In the genomic region with DNA sequence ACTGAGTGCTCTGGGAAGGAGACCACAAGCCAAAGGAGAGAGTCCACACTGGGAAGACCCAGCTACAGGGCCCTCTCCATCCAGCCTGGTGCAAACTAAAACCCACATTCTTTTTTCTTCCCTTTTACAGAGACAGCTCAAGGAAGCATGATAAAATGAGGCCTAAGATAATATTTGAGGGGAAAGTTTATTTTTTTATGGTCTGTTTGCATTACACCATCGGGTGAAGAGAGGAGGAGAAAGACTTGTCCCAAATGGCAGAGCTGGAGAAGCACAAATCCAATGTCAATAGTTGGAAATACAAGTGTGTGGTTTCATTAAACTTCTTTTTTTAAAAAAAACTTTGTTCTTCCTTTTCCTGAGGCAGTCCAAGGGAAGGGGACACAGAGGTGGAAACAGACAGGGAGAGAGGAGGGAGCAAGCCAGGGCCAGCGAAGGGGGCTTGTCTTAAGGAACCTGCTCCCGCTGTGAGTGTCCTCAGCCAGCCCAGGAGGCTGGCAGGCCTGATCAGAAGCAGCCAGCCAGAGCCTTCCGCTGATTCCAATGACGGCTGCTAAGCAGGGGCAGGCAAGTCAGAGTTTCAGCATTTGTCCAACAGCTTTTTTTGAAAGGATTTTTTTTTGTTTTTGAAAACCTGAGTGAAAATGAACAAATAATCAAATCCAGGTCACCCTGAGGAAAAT, we compare ENCODE assay signal across 1 cellular context.
TF ChIP-seq lines count a peak whose summit lies in the region.

No MANE protein-coding gene starts in this region.

TF ChIP-seq in IMR-90, 13 proteins besides CTCF, POLR2A, EP300 and RAD21 (continued from another document):
- no peak for TF ChIP-seq MXI1 (IDR thresholded peaks at IDR 0.05; ENCODE audit: borderline replicate concordance, low read depth, low read length)
- TF ChIP-seq RCOR1 (IDR thresholded peaks at IDR 0.05; ENCODE audit: insufficient replicate concordance, low read length), result no peak
- TF ChIP-seq CHD1 (IDR thresholded peaks at IDR 0.05; ENCODE audit: low read depth, low read length), result no peak
- TF ChIP-seq, protein P1, sequence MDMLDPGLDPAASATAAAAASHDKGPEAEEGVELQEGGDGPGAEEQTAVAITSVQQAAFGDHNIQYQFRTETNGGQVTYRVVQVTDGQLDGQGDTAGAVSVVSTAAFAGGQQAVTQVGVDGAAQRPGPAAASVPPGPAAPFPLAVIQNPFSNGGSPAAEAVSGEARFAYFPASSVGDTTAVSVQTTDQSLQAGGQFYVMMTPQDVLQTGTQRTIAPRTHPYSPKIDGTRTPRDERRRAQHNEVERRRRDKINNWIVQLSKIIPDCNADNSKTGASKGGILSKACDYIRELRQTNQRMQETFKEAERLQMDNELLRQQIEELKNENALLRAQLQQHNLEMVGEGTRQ (IDR thresholded peaks at IDR 0.05; ENCODE audit: low read depth, low read length), result no peak
- no peak for TF ChIP-seq NFE2L2 (IDR thresholded peaks at IDR 0.05; ENCODE audit: low read depth, low read length)
- TF ChIP-seq FOS (IDR thresholded peaks at IDR 0.05; ENCODE audit: low read depth, low read length), result no peak
